9 cellular contexts compared by ENCODE assay signal in the genomic region with DNA sequence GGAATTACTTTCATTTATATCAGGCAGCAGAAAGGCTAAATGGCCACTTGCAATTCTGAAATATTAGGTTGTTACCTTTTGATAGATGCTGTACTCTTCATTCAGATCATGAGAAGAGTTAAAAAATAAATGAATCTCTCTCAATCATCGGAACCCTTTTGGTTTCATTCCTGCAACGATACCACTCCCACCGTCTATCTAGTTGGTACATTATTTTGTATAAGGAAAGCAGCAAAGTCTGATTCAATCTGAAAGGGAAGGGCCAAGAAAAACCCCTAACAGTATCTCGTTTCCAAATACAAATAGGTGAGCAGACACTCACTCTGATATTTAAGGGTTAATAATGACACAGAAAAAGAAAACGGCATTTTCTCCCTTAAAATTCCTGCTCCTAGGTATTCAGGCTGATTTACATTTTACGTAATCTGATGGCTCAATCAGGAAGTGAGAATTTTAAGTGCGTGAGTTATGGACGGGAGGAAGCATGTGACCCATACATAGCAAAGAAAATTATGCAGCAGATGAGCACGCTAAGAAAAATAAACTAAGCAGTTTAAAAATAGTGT.
A peak's percentile ranks its signal among the peaks of the same experiment; 100 is the strongest.
DNase-seq lines count a peak whose midpoint lies in the region; ATAC-seq and TF ChIP-seq lines count a peak whose summit lies in the region.
"Had no signal": no experiment of that assay in that cellular context is flagged by ENCODE, and none has a peak within 500 bp of the region (broad histone marks: within the 10 kb centered on the region; RNA-seq: fewer than 3 reads in every experiment).

No MANE protein-coding gene starts in this region.

- no peak overlapping the region for H2AFZ ChIP-seq in parathyroid adenoma

- no peaks in the 10 kb centered on the region for H3K9me3 ChIP-seq in SK-N-MC (ENCODE audit: low read depth, low read length)
- no peaks in the 10 kb centered on the region for H3K9me3 ChIP-seq in esophagus muscularis mucosa
- H3K9me3 ChIP-seq in parathyroid adenoma (ENCODE audit: control insufficient read depth, low read length), result no peaks in the 10 kb centered on the region

- no peak for TF ChIP-seq POLR2A in esophagus muscularis mucosa (IDR thresholded peaks at IDR 0.05; ENCODE audit: low read depth)

- peaks cover 48% of the 10 kb centered on the region for H3K79me2 ChIP-seq in parathyroid adenoma

- H3K27ac Mint-ChIP-seq in activated CD4-positive, alpha-beta T cell treated with anti-CD3 and anti-CD28 coated beads for 36 hours, result peak overlapping the region; percentile 88

- peaks cover 86% of the 10 kb centered on the region for H3K36me3 Mint-ChIP-seq in activated CD4-positive, alpha-beta T cell treated with anti-CD3 and anti-CD28 coated beads for 36 hours (ENCODE audit: low read depth)

- POLR2A ChIA-PET in activated CD4-positive, alpha-beta T cell treated with anti-CD3 and anti-CD28 coated beads for 36 hours (lab: Charles Lee), result interaction anchor here (0.6 to 1.9 kb wide), 4 partner anchors 15 to 334 kb away, joined by 3 to 7 read pairs (median 4); no protein-coding TSS in a partner anchor

- no peaks in the 10 kb centered on the region for H3K27me3 Mint-ChIP-seq in activated CD4-positive, alpha-beta T cell treated with anti-CD3 and anti-CD28 coated beads for 36 hours

- H3K36me3 ChIP-seq in SK-N-MC (ENCODE audit: insufficient read depth, low read length) (peaks cover 63% of the 10 kb centered on the region), esophagus muscularis mucosa (peaks cover 0 to 20% (median 8%) of the 10 kb centered on the region in 4 donors), parathyroid adenoma (ENCODE audit: control insufficient read depth, insufficient read depth, low read length) (no peaks in the 10 kb centered on the region)

- peak overlapping the region; percentile 91 for H3K4me3 ChIP-seq in SK-N-MC
- H3K4me3 ChIP-seq in esophagus muscularis mucosa, result peak overlapping the region; percentile 25 to 46 (median 39)
- H3K4me3 ChIP-seq in parathyroid adenoma (ENCODE audit: low read depth, low read length), result peak overlapping the region; percentile 23

- peak overlapping the region; percentile 92 for H3K27ac ChIP-seq in SK-N-MC
- peak overlapping the region; percentile 62 to 75 (median 64) for H3K27ac ChIP-seq in esophagus muscularis mucosa (replicated peaks in 1 of 4)
- peak overlapping the region; percentile 30 for H3K27ac ChIP-seq in parathyroid adenoma
- H3K27ac ChIP-seq: C4-2B had no signal

- 12% methylated on average over 9 of the region's 9 CpGs for WGBS in esophagus muscularis mucosa

- CTCF ChIA-PET in activated CD4-positive, alpha-beta T cell treated with anti-CD3 and anti-CD28 coated beads for 36 hours (lab: Charles Lee), result interaction anchor here (1.2 to 6.5 kb wide), 4 partner anchors 12 to 96 kb away, joined by 5 to 44 read pairs (median 28); no protein-coding TSS in a partner anchor

- peak; percentile 40 for ATAC-seq in activated CD4-positive, alpha-beta T cell treated with anti-CD3 and anti-CD28 coated beads for 36 hours

- peak overlapping the region; percentile 67 for H3K4me3 Mint-ChIP-seq in activated CD4-positive, alpha-beta T cell treated with anti-CD3 and anti-CD28 coated beads for 36 hours

- H3K4me1 ChIP-seq in esophagus muscularis mucosa, result peaks cover 34 to 86% (median 78%) of the 10 kb centered on the region in 4 donors
- H3K4me1 ChIP-seq in parathyroid adenoma, result peaks cover 5% of the 10 kb centered on the region

- peak overlapping the region; percentile 82 for H3K9ac ChIP-seq in SK-N-MC (ENCODE audit: insufficient read length)
- H3K9ac ChIP-seq in parathyroid adenoma, result no peak overlapping the region

- intact Hi-C loops in activated CD4-positive, alpha-beta T cell treated with anti-CD3 and anti-CD28 coated beads for 36 hours (cut with DNase I, micrococcal nuclease), result loop anchor here (1.0 to 10.0 kb wide), 2 partner anchors 30 to 49 kb away; no protein-coding TSS in a partner anchor
- intact Hi-C loops in esophagus muscularis mucosa (cut with DNase I), result no loop called here

- H3K9me3 Mint-ChIP-seq in activated CD4-positive, alpha-beta T cell treated with anti-CD3 and anti-CD28 coated beads for 36 hours (ENCODE audit: low read depth), result no peaks in the 10 kb centered on the region

- peak overlapping the region; percentile 26 for H3K4me2 ChIP-seq in parathyroid adenoma (ENCODE audit: low read length)

- H3K27me3 ChIP-seq in esophagus muscularis mucosa (no peaks in the 10 kb centered on the region), parathyroid adenoma (ENCODE audit: control insufficient read depth, insufficient read depth, low read length) (no peaks in the 10 kb centered on the region)

- TF ChIP-seq EP300 in esophagus muscularis mucosa (IDR thresholded peaks at IDR 0.05), result no peak

- peaks cover 93% of the 10 kb centered on the region for H3K4me1 Mint-ChIP-seq in activated CD4-positive, alpha-beta T cell treated with anti-CD3 and anti-CD28 coated beads for 36 hours

- no peak for TF ChIP-seq CTCF in esophagus muscularis mucosa (IDR thresholded peaks at IDR 0.05)
- no peak for TF ChIP-seq CTCF in parathyroid adenoma (IDR thresholded peaks at IDR 0.05)

- DNase-seq in activated CD4-positive, alpha-beta T cell treated with anti-CD3 and anti-CD28 coated beads for 36 hours, result no peak
- no peak for DNase-seq in activated CD4-positive, alpha-beta T cell treated with anti-CD3 and anti-CD28 coated beads, Interleukin-2, amount 50 U/mL, for 48 hours
- DNase-seq in SK-N-MC (ENCODE audit: low read depth, low spot score) (no peak), esophagus muscularis mucosa (ENCODE audit: extremely low spot score) (no peak), GF-D8 (lab: John Stamatoyannopoulos, UW) (no peak), NCI-H524 (lab: John Stamatoyannopoulos, UW) (no peak)
- no peak for DNase-seq in effector CD4-positive, alpha-beta T cell

Comparison
In these comparisons a context has a peak if more than half of its experiments do, and no peak if none do; other contexts are left out.
1. H3K27ac ChIP-seq: peak in every context shown above with its lines; median percentile 92 in SK-N-MC; 64 in esophagus muscularis mucosa; 30 in parathyroid adenoma.
2. H3K4me3 ChIP-seq: peak in every context shown above with its lines; median percentile 91 in SK-N-MC; 39 in esophagus muscularis mucosa; 23 in parathyroid adenoma.